31 cellular contexts compared by ENCODE assay signal in the genomic region with DNA sequence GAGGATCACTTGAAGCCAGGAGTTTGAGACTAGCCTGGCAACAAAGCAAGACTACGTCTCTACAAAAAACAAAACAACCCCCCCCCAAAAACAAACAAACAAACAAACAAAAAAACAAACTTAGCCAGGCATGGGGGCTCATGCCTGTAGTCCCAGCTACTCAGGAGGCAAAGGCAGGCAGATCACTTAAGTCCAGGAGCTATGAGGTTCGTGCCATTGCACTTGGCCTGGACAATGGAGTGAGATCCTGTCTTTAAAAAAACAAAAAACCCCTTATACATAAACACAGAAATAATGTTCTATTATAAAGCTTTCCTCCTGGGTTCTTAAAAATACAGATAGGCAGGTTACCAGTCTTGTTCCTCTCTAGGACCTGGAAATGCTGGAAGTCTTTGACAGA. TPM values are rescaled to one million over a fixed set of nuclear protein-coding genes. Genes with fewer than 3 reads are reported as not detected.
"Had no signal": no experiment of that assay in that cellular context is flagged by ENCODE, and none has a peak within 500 bp of the region (broad histone marks: within the 10 kb centered on the region; RNA-seq: fewer than 3 reads in every experiment).

No MANE protein-coding gene starts in this region.

- H3K27ac ChIP-seq: left ventricle myocardium inferior, neural progenitor cell, neutrophil, parathyroid adenoma, psoas muscle, right lobe of liver, suprapubic skin, thoracic aorta, tibial artery, upper lobe of right lung had no signal

- DNase-seq: hypothalamus; islet precursor cell; left ventricle myocardium inferior; mesendoderm; naive B cell; natural killer cell; nephron progenitor cell; occipital lobe; psoas muscle; right lobe of liver; stimulated activated CD4-positive, alpha-beta T cell treated with anti-CD3 and anti-CD28 coated beads, Interleukin-1b, Interleukin-23, amount 100 ng/mL, for 48 hours; stimulated activated CD4-positive, alpha-beta T cell treated with anti-CD3 and anti-CD28 coated beads, Interleukin-2, amount 100 ng/mL, for 48 hours; stimulated activated CD4-positive, alpha-beta T cell treated with anti-CD3 and anti-CD28 coated beads, Interleukin-4, amount 100 ng/mL, for 4 hours; stimulated activated CD8-positive, alpha-beta memory T cell treated with anti-CD3 and anti-CD28 coated beads, Interleukin-4, amount 100 ng/mL, for 48 hours; stimulated activated naive CD4-positive, alpha-beta T cell treated with Interleukin-2 at 50 U/mL for 16 hours; tibial artery; trophoblast cell; upper lobe of right lung had no signal

- H3K4me1 Mint-ChIP-seq: mesothelial cell of epicardium; natural killer cell; stimulated activated memory B cell treated with anti-CD40 and anti-IgM and Interleukin-4, amounts not matched to agents 10 μg/mL and 1 μg/mL and 100 μg/mL, for 72 hours had no signal

- H3K9me3 ChIP-seq: left ventricle myocardium inferior, neutrophil, psoas muscle, right lobe of liver, suprapubic skin, thoracic aorta, tibial artery, upper lobe of right lung had no signal

- H3K4me3 ChIP-seq: left ventricle myocardium inferior, lung, neural progenitor cell, psoas muscle, right lobe of liver, smooth muscle cell, suprapubic skin, thoracic aorta, tibial artery, upper lobe of right lung had no signal

- H3K4me2 ChIP-seq: neural progenitor cell, smooth muscle cell had no signal

- H3K4me3 Mint-ChIP-seq: mesothelial cell of epicardium; naive B cell; natural killer cell; nephron progenitor cell; neural progenitor cell; stimulated activated memory B cell treated with anti-CD40 and anti-IgM and Interleukin-4, amounts not matched to agents 10 μg/mL and 1 μg/mL and 100 μg/mL, for 72 hours had no signal

- H3K4me1 ChIP-seq: left ventricle myocardium inferior, psoas muscle, right lobe of liver, suprapubic skin, tibial artery, upper lobe of right lung had no signal

- ATAC-seq: natural killer cell; psoas muscle; right lobe of liver; stimulated activated memory B cell treated with anti-CD40 and anti-IgM and Interleukin-4, amounts not matched to agents 10 μg/mL and 1 μg/mL and 100 μg/mL, for 72 hours; upper lobe of right lung had no signal

- H2AFZ ChIP-seq: neural progenitor cell, parathyroid adenoma had no signal

- H3K36me3 Mint-ChIP-seq: mesothelial cell of epicardium; naive B cell; natural killer cell; neural progenitor cell; stimulated activated memory B cell treated with anti-CD40 and anti-IgM and Interleukin-4, amounts not matched to agents 10 μg/mL and 1 μg/mL and 100 μg/mL, for 72 hours had no signal

- H3K79me2 ChIP-seq: parathyroid adenoma had no signal

- H3K9me3 Mint-ChIP-seq: mesothelial cell of epicardium; naive B cell; natural killer cell; nephron progenitor cell; stimulated activated memory B cell treated with anti-CD40 and anti-IgM and Interleukin-4, amounts not matched to agents 10 μg/mL and 1 μg/mL and 100 μg/mL, for 72 hours had no signal

- H3K36me3 ChIP-seq: left ventricle myocardium inferior, neural progenitor cell, neutrophil, right lobe of liver, suprapubic skin, thoracic aorta, upper lobe of right lung had no signal

- H3K27ac Mint-ChIP-seq: mesothelial cell of epicardium; naive B cell; natural killer cell; nephron progenitor cell; neural progenitor cell; stimulated activated memory B cell treated with anti-CD40 and anti-IgM and Interleukin-4, amounts not matched to agents 10 μg/mL and 1 μg/mL and 100 μg/mL, for 72 hours had no signal

RNA-seq across cellular contexts. Expression of gene GTSF1, which starts 1.6 kb away (rescaled TPM):
- total RNA-seq: left ventricle myocardium inferior, lower leg skin, mesothelial cell of epicardium, osteocyte, skeletal muscle tissue, smooth muscle cell, suprapubic skin, thoracic aorta had no signal

RNA-seq across cellular contexts. Expression of gene NCKAP1L, which starts 25.8 kb away (rescaled TPM):
- total RNA-seq: kidney epithelial cell, osteocyte, smooth muscle cell had no signal
